2 cellular contexts compared by ENCODE assay signal in genomic region chr20:25424536-25424935, GRCh38.
TF ChIP-seq lines count a peak whose summit lies in the region.

No MANE protein-coding gene starts in this region.

TF ChIP-seq in A549, 52 proteins besides CTCF, POLR2A, EP300 and RAD21:
- TF ChIP-seq RARB (CRISPR knock-in tag; IDR thresholded peaks at IDR 0.05) (no peak), KDM5A (IDR thresholded peaks at IDR 0.05) (no peak), CEBPB (IDR thresholded peaks at IDR 0.05) (no peak), ZNF302 (CRISPR knock-in tag; IDR thresholded peaks at IDR 0.05) (no peak), JUNB (IDR thresholded peaks at IDR 0.05) (no peak), BCL3 (IDR thresholded peaks at IDR 0.05) (no peak), HEYL (CRISPR knock-in tag; IDR thresholded peaks at IDR 0.05) (no peak), HES2 (IDR thresholded peaks at IDR 0.05) (no peak), GATA3 (IDR thresholded peaks at IDR 0.05; ENCODE audit: borderline replicate concordance) (no peak)
TF ChIP-seq in A549: peak in this region for 0.

TF ChIP-seq in GM12878, 131 proteins besides CTCF, POLR2A, EP300 and RAD21:
- TF ChIP-seq RELB (IDR thresholded peaks at IDR 0.05; ENCODE audit: low read depth) (no peak), MLLT1 (IDR thresholded peaks at IDR 0.05) (no peak), BCLAF1 (IDR thresholded peaks at IDR 0.05) (no peak), RUNX3 (IDR thresholded peaks at IDR 0.05; ENCODE audit: low read length) (peak; percentile 9; the same call in 1 of the 2 replicates), SMARCA5 (IDR thresholded peaks at IDR 0.05) (no peak), PML (IDR thresholded peaks at IDR 0.05; ENCODE audit: low read length) (no peak)
